1 cellular context compared by ENCODE assay signal in genomic region chr12:122860854-122861585, GRCh38.
A peak's percentile ranks its signal among the peaks of the same experiment; 100 is the strongest.
TF ChIP-seq lines count a peak whose summit lies in the region.

No MANE protein-coding gene starts in this region.

TF ChIP-seq in HepG2, 621 proteins besides CTCF, POLR2A, EP300 and RAD21 (continued from another document):
- TF ChIP-seq, protein P1, sequence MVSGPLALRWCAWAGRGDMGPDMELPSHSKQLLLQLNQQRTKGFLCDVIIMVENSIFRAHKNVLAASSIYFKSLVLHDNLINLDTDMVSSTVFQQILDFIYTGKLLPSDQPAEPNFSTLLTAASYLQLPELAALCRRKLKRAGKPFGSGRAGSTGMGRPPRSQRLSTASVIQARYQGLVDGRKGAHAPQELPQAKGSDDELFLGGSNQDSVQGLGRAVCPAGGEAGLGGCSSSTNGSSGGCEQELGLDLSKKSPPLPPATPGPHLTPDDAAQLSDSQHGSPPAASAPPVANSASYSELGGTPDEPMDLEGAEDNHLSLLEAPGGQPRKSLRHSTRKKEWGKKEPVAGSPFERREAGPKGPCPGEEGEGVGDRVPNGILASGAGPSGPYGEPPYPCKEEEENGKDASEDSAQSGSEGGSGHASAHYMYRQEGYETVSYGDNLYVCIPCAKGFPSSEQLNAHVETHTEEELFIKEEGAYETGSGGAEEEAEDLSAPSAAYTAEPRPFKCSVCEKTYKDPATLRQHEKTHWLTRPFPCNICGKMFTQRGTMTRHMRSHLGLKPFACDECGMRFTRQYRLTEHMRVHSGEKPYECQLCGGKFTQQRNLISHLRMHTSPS (CRISPR knock-in tag; IDR thresholded peaks at IDR 0.05; ENCODE audit: low read depth): 0 out of 2 replicates have a peak, but pooled peaks have one; percentile 45
- TF ChIP-seq IRF9 (CRISPR knock-in tag; IDR thresholded peaks at IDR 0.05; ENCODE audit: borderline replicate concordance) (0 out of 2 replicates have a peak, but pooled peaks have one; percentile 5), SALL2 (CRISPR knock-in tag; IDR thresholded peaks at IDR 0.05) (no peak), ZNF180 (CRISPR knock-in tag; IDR thresholded peaks at IDR 0.05; ENCODE audit: borderline replicate concordance, low read depth) (no peak), KDM1A (CRISPR knock-in tag; IDR thresholded peaks at IDR 0.05) (no peak), MAX (IDR thresholded peaks at IDR 0.05) (0 out of 2 replicates have a peak, but pooled peaks have one; percentile 3), NCOA5 (CRISPR knock-in tag; IDR thresholded peaks at IDR 0.05) (no peak), ZNF768 (CRISPR knock-in tag; IDR thresholded peaks at IDR 0.05) (0 out of 2 replicates have a peak, but pooled peaks have one; percentile 1), ZNF792 (CRISPR knock-in tag; IDR thresholded peaks at IDR 0.05) (no peak), SCMH1 (CRISPR knock-in tag; IDR thresholded peaks at IDR 0.05; ENCODE audit: borderline replicate concordance) (no peak), CREB3 (CRISPR knock-in tag; IDR thresholded peaks at IDR 0.05) (no peak), HNRNPLL (IDR thresholded peaks at IDR 0.05; ENCODE audit: low read depth, low read length, poor library complexity, severe bottlenecking) (no peak), PAF1 (CRISPR knock-in tag; IDR thresholded peaks at IDR 0.05) (no peak), TMF1 (CRISPR knock-in tag; IDR thresholded peaks at IDR 0.05; ENCODE audit: low read depth) (0 out of 2 replicates have a peak, but pooled peaks have one; percentile 11), NR2F6 (IDR thresholded peaks at IDR 0.05) (no peak), NR2F6 (CRISPR knock-in tag; IDR thresholded peaks at IDR 0.05) (no peak), AGO1 (IDR thresholded peaks at IDR 0.05; ENCODE audit: low read depth, low read length, poor library complexity, severe bottlenecking) (peak; percentile 27), GABPB1 (CRISPR knock-in tag; IDR thresholded peaks at IDR 0.05) (peak; percentile 6; the same call in 1 of the 2 replicates), ZNF75D (CRISPR knock-in tag; IDR thresholded peaks at IDR 0.05; ENCODE audit: borderline replicate concordance) (no peak), HOXA9 (CRISPR knock-in tag; IDR thresholded peaks at IDR 0.05; ENCODE audit: borderline replicate concordance) (no peak), REXO4 (CRISPR knock-in tag; IDR thresholded peaks at IDR 0.05; ENCODE audit: borderline replicate concordance) (no peak), MIER2 (CRISPR knock-in tag; IDR thresholded peaks at IDR 0.05) (no peak), SRY (CRISPR knock-in tag; IDR thresholded peaks at IDR 0.05) (no peak), AKNA (CRISPR knock-in tag; IDR thresholded peaks at IDR 0.05; ENCODE audit: borderline replicate concordance) (no peak), HES4 (CRISPR knock-in tag; IDR thresholded peaks at IDR 0.05; ENCODE audit: borderline replicate concordance) (no peak), CEBPG (CRISPR knock-in tag; IDR thresholded peaks at IDR 0.05) (no peak), ZNF687 (CRISPR knock-in tag; IDR thresholded peaks at IDR 0.05) (peak; percentile 5; the same call in 1 of the 2 replicates), ZNF7 (CRISPR knock-in tag; IDR thresholded peaks at IDR 0.05) (no peak), CSRNP1 (CRISPR knock-in tag; IDR thresholded peaks at IDR 0.05) (no peak)
- TF ChIP-seq, protein P2, sequence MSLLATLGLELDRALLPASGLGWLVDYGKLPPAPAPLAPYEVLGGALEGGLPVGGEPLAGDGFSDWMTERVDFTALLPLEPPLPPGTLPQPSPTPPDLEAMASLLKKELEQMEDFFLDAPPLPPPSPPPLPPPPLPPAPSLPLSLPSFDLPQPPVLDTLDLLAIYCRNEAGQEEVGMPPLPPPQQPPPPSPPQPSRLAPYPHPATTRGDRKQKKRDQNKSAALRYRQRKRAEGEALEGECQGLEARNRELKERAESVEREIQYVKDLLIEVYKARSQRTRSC (CRISPR knock-in tag; IDR thresholded peaks at IDR 0.05; ENCODE audit: low read depth): no peak
- TF ChIP-seq, protein P3, sequence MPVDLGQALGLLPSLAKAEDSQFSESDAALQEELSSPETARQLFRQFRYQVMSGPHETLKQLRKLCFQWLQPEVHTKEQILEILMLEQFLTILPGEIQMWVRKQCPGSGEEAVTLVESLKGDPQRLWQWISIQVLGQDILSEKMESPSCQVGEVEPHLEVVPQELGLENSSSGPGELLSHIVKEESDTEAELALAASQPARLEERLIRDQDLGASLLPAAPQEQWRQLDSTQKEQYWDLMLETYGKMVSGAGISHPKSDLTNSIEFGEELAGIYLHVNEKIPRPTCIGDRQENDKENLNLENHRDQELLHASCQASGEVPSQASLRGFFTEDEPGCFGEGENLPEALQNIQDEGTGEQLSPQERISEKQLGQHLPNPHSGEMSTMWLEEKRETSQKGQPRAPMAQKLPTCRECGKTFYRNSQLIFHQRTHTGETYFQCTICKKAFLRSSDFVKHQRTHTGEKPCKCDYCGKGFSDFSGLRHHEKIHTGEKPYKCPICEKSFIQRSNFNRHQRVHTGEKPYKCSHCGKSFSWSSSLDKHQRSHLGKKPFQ (CRISPR knock-in tag; IDR thresholded peaks at IDR 0.05; ENCODE audit: insufficient replicate concordance): no peak
- TF ChIP-seq, protein P4, sequence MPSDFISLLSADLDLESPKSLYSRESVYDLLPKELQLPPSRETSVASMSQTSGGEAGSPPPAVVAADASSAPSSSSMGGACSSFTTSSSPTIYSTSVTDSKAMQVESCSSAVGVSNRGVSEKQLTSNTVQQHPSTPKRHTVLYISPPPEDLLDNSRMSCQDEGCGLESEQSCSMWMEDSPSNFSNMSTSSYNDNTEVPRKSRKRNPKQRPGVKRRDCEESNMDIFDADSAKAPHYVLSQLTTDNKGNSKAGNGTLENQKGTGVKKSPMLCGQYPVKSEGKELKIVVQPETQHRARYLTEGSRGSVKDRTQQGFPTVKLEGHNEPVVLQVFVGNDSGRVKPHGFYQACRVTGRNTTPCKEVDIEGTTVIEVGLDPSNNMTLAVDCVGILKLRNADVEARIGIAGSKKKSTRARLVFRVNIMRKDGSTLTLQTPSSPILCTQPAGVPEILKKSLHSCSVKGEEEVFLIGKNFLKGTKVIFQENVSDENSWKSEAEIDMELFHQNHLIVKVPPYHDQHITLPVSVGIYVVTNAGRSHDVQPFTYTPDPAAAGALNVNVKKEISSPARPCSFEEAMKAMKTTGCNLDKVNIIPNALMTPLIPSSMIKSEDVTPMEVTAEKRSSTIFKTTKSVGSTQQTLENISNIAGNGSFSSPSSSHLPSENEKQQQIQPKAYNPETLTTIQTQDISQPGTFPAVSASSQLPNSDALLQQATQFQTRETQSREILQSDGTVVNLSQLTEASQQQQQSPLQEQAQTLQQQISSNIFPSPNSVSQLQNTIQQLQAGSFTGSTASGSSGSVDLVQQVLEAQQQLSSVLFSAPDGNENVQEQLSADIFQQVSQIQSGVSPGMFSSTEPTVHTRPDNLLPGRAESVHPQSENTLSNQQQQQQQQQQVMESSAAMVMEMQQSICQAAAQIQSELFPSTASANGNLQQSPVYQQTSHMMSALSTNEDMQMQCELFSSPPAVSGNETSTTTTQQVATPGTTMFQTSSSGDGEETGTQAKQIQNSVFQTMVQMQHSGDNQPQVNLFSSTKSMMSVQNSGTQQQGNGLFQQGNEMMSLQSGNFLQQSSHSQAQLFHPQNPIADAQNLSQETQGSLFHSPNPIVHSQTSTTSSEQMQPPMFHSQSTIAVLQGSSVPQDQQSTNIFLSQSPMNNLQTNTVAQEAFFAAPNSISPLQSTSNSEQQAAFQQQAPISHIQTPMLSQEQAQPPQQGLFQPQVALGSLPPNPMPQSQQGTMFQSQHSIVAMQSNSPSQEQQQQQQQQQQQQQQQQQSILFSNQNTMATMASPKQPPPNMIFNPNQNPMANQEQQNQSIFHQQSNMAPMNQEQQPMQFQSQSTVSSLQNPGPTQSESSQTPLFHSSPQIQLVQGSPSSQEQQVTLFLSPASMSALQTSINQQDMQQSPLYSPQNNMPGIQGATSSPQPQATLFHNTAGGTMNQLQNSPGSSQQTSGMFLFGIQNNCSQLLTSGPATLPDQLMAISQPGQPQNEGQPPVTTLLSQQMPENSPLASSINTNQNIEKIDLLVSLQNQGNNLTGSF (CRISPR knock-in tag; IDR thresholded peaks at IDR 0.05): no peak
TF ChIP-seq in HepG2: peak in this region for 8.
